ENCODE assay signal across 15 cellular contexts in the genomic region with DNA sequence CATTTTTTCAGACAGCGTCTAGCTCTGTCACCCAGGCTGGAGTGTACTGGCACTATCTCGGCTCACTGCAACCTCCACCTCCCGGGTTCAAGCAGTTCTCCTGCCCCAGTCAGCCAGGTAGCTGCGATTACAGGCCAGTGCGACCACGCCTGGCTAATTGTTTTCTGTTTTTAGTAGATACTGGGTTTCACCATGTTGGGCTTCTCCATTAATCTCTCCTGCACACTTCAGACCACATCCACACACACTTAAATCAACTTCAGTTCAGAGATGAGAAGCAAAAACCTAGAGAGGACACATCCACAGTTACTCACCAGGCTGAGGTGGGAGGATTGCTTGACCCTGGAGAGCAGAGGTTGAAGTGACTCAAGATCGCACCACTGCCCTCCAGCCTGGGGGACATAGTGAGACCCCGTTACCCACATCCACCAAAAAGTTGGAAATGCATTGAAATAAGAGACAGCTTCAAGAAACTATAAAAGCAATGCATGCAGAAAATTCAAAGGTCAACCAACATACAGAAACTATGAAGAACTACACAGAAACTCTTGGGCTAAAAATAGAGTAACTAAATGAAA. TPM values are rescaled to one million over a fixed set of nuclear protein-coding genes. Genes with fewer than 3 reads are reported as not detected.
DNase-seq lines count a peak whose midpoint lies in the region; ATAC-seq, FAIRE-seq and TF ChIP-seq lines count a peak whose summit lies in the region.
"Had no signal": no experiment of that assay in that cellular context is flagged by ENCODE, and none has a peak within 500 bp of the region (broad histone marks: within the 10 kb centered on the region; RNA-seq: fewer than 3 reads in every experiment).

No MANE protein-coding gene starts in this region.

- no peaks in the 10 kb centered on the region for H3K9me3 ChIP-seq in breast epithelium
- peaks cover 3% of the 10 kb centered on the region; the same call in 1 of the 2 replicates for H3K9me3 ChIP-seq in K562 (replicated peaks; ENCODE audit: control insufficient read depth, insufficient read depth, low read depth, low read length)
- no peaks in the 10 kb centered on the region for H3K9me3 ChIP-seq in colonic mucosa

- H3K27ac ChIP-seq in breast epithelium (no peak overlapping the region), K562 (ENCODE audit: extremely low read depth, low read depth, low read length) (peak overlapping the region; percentile 94; the same call in 2 of the 3 replicates), colonic mucosa (no peak overlapping the region)
- H3K27ac ChIP-seq: C4-2B had no signal

- intact Hi-C loops in MCF 10A (cut with micrococcal nuclease) = loop anchor here (5.0 kb wide), 1 partner anchor 40 kb away; no protein-coding TSS in a partner anchor
- intact Hi-C loops in breast epithelium (cut with DNase I; ENCODE audit: low total_unique reads) = no loop called here
- intact Hi-C loops in K562 (cut with micrococcal nuclease) = loop anchor here (10.0 kb wide), 1 partner anchor 168 kb away; a partner anchor contains a TSS
- intact Hi-C loops in colonic mucosa (cut with DNase I) = no loop called here

- peaks cover 10% of the 10 kb centered on the region for H3K36me3 Mint-ChIP-seq in MCF 10A (ENCODE audit: insufficient read depth, unreplicated experiment)
- H3K36me3 Mint-ChIP-seq in nephron (ENCODE audit: low read depth) = peaks cover 6% of the 10 kb centered on the region

- H2AFZ ChIP-seq in K562 (ENCODE audit: low read depth, low read length) = peak overlapping the region; percentile 3; the same call in 1 of the 2 replicates

- H3K27me3 ChIP-seq in breast epithelium = no peaks in the 10 kb centered on the region
- no peaks in the 10 kb centered on the region for H3K27me3 ChIP-seq in K562 (ENCODE audit: control insufficient read depth in 2 of 2, insufficient read depth in 2 of 2, low read length in 2 of 2)
- no peaks in the 10 kb centered on the region for H3K27me3 ChIP-seq in colonic mucosa

- H3K4me1 Mint-ChIP-seq in MCF 10A (ENCODE audit: insufficient read depth, unreplicated experiment) (peaks cover 25% of the 10 kb centered on the region), nephron (peaks cover 37% of the 10 kb centered on the region)

- peak overlapping the region in 1 of 2 experiments; percentile 18; a peak in 1 of 4 replicates for H3K9ac ChIP-seq in K562 (ENCODE audit: insufficient read depth in 1 of 2, low read depth in 2 of 2, low read length in 2 of 2)
- H3K9ac ChIP-seq in colonic mucosa (ENCODE audit: low read depth in 2 of 2, low read length in 2 of 2) = no peak overlapping the region

- POLR2A ChIA-PET in MCF 10A (lab: Yijun Ruan, JAX) (interaction anchor here (0.8 to 1.5 kb wide), 3 partner anchors 24 to 80 kb away, joined by 3 to 4 read pairs (median 3); no protein-coding TSS in a partner anchor), K562 (lab: Yijun Ruan, JAX) (no interaction called here)

- TF ChIP-seq CTCF in MCF 10A (IDR thresholded peaks at IDR 0.05; ENCODE audit: unreplicated experiment) (no peak), breast epithelium (IDR thresholded peaks at IDR 0.05) (no peak), K562 (IDR thresholded peaks at IDR 0.05 in 2 of 3, conservative IDR thresholded peaks at IDR 0.05 in 1 of 3; ENCODE audit: insufficient read depth in 2 of 3, low read depth in 1 of 3, low read length in 3 of 3) (no peak), nephron (IDR thresholded peaks at IDR 0.05; ENCODE audit: unreplicated experiment in 3 of 3) (no peak), colonic mucosa (IDR thresholded peaks at IDR 0.05) (no peak)

- no peak for TF ChIP-seq RAD21 in K562 (CRISPR knock-in tag; conservative IDR thresholded peaks at IDR 0.05 in 1 of 2, IDR thresholded peaks at IDR 0.05 in 1 of 2)

- peaks cover 28% of the 10 kb centered on the region for H3K79me2 ChIP-seq in K562 (ENCODE audit: control insufficient read depth, insufficient read depth, low read length)

- no peaks in the 10 kb centered on the region for H4K20me1 ChIP-seq in K562 (replicated peaks; ENCODE audit: control insufficient read depth, insufficient read depth, low read length)

- H3K4me3 Mint-ChIP-seq in MCF 10A (ENCODE audit: unreplicated experiment) = no peak overlapping the region
- H3K4me3 Mint-ChIP-seq in nephron = peak overlapping the region; percentile 68 to 73 (median 72)

- peak; percentile 55 for ATAC-seq in K562

- CTCF ChIA-PET in MCF 10A (lab: Yijun Ruan, JAX) (interaction anchor here (0.6 to 0.9 kb wide), 2 partner anchors 91 to 155 kb away, joined by 3 to 4 read pairs; no protein-coding TSS in a partner anchor), K562 (lab: Yijun Ruan, JAX; ENCODE audit: low intra/inter-chr PET ratio) (no interaction called here)

- H3K4me2 ChIP-seq in K562 (ENCODE audit: insufficient read depth, low read length) = peak overlapping the region; percentile 23

- BruUV-seq in MCF 10A (replicated peaks; lab: Mats Ljungman, UMichigan) = no TSS peak
- no TSS peak for BruUV-seq in K562 (replicated peaks; lab: Mats Ljungman, UMichigan)

- H3K9me3 Mint-ChIP-seq in MCF 10A (ENCODE audit: unreplicated experiment) (no peaks in the 10 kb centered on the region), nephron (no peaks in the 10 kb centered on the region)

- TF ChIP-seq POLR2A in breast epithelium (IDR thresholded peaks at IDR 0.05) (no peak), K562 (conservative IDR thresholded peaks at IDR 0.05) (no peak)

- WGBS in K562 (ENCODE audit: insufficient coverage, low coverage, missing lambda C conversion rate) = 1% methylated on average over 8 of the region's 8 CpGs

- peak; percentile 93 for FAIRE-seq in K562 (lab: Jason Lieb, UNC)

- H3K9me1 ChIP-seq in K562 (ENCODE audit: control insufficient read depth, insufficient read depth, low read length) = no peaks in the 10 kb centered on the region

- H3K4me3 ChIP-seq in breast epithelium (no peak overlapping the region), K562 (no peak overlapping the region), colonic mucosa (no peak overlapping the region)

- in situ Hi-C loops in K562 (cut with MboI) = no loop called here

- no peak for DNase-seq in MCF 10A (ENCODE audit: unreplicated experiment)
- no peak for DNase-seq in breast epithelium (ENCODE audit: low spot score in 2 of 2)
- DNase-seq in K562 (ENCODE audit: extremely low read depth in 1 of 4, low spot score in 3 of 4) = peak; percentile 21 to 88 (median 39)
- no peak for DNase-seq in NCI-H510A treated with DMSO at 0.1 percent for 48 hours (lab: John Stamatoyannopoulos, UW)
- no peak for DNase-seq in dedifferentiated amniotic fluid mesenchymal stem cell (ENCODE audit: extremely low spot score)
- DNase-seq in colonic mucosa = no peak
- DNase-seq: DMS79; HCEC 1CT; MV-4-11; NCI-H187 treated with DMSO at 0.1 percent for 48 hours; NK-92 treated with Interleukin-12 subunit alpha and Interleukin-12 subunit beta, amount 100 ng/mL, for 24 hours; OCI-M1; SIG-M5 had no signal

- peak overlapping the region; percentile 54 for H3K27ac Mint-ChIP-seq in MCF 10A (ENCODE audit: low read depth, unreplicated experiment)
- H3K27ac Mint-ChIP-seq in nephron = peak overlapping the region; percentile 37 to 80 (median 60)

- TF ChIP-seq EP300 in K562 (IDR thresholded peaks at IDR 0.05; ENCODE audit: low read length) = peak; percentile 46; the same call in 1 of the 2 replicates

- H3K4me1 ChIP-seq in breast epithelium = no peaks in the 10 kb centered on the region
- peaks cover 22 to 39% of the 10 kb centered on the region in 2 experiments for H3K4me1 ChIP-seq in K562 (replicated peaks in 1 of 2; ENCODE audit: control insufficient read depth in 2 of 2, insufficient read depth in 2 of 2, low read length in 2 of 2)
- H3K4me1 ChIP-seq in colonic mucosa = no peaks in the 10 kb centered on the region

- H3K27me3 Mint-ChIP-seq in MCF 10A (ENCODE audit: insufficient read depth, unreplicated experiment) (no peaks in the 10 kb centered on the region), nephron (ENCODE audit: low read depth) (no peaks in the 10 kb centered on the region)

- H3K36me3 ChIP-seq in breast epithelium (no peaks in the 10 kb centered on the region), K562 (ENCODE audit: control insufficient read depth, insufficient read depth, low read length) (no peaks in the 10 kb centered on the region), colonic mucosa (no peaks in the 10 kb centered on the region)

RNA-seq across cellular contexts. Expression of a gene that starts 42.3 kb away (rescaled TPM):
- total RNA-seq in MCF 10A (2022) (12.6 and 23.1 TPM in 2 replicates), breast epithelium (10 to 100 TPM; 11.8 to 23.0 (median 16.7) TPM), K562 (2014; rRNA removed) (8.8 and 12.7 TPM in 2 replicates), K562 (2014; rRNA removed; fragmentation: Illumina TruSeq; extraction: Trizol) (19.0 and 19.3 TPM in 2 replicates), K562 (2015; rRNA removed; fragmentation: Illumina TruSeq; extraction: Trizol) (15.2 and 18.6 TPM in 2 replicates), K562 (2021) (24.1 and 29.6 TPM in 2 replicates), colonic mucosa (10 to 100 TPM in 1 of 2 donors, 1 to 10 TPM in 1; 9.8 to 17.7 TPM)
- total RNA-seq in K562 (2011; cell fraction: chromatin; rRNA removed; ENCODE audit: low replicate concordance) = 60.0 and 88.6 TPM in 2 replicates
- total RNA-seq in K562 (2011; cell fraction: nucleolus; rRNA removed) = 33.5 and 37.6 TPM in 2 replicates
- total RNA-seq in K562 (2011; cell fraction: nucleoplasm; rRNA removed) = 52.8 and 67.6 TPM in 2 replicates
- polyA plus RNA-seq in K562 (2011; rRNA removed) (9.7 and 12.8 TPM in 2 replicates), K562 (2014; fragmentation: Illumina TruSeq; extraction: Trizol) (15.0 and 19.0 TPM in 2 replicates), K562 (2014; fragmentation: Nextera tagmentation; extraction: Ambion mirVana) (1 to 10 TPM; 3.7 to 4.3 TPM), K562 (2014; rRNA removed) (9.3 and 12.1 TPM in 2 replicates)
- 3.4 and 5.4 TPM in 2 replicates for polyA plus RNA-seq in K562 (2011; cell fraction: cytosol; rRNA removed)
- polyA plus RNA-seq in K562 (2011; cell fraction: nucleus; rRNA removed) = 12.2 and 14.2 TPM in 2 replicates
- 11.9 and 22.7 TPM in 2 replicates for polyA plus RNA-seq in K562 (2012)
- 32.7 and 36.5 TPM in 2 replicates for polyA minus RNA-seq in K562 (2011; rRNA and poly(A)+ RNA removed)
- polyA minus RNA-seq in K562 (2011; cell fraction: cytosol; rRNA and poly(A)+ RNA removed) = 13.7 and 14.7 TPM in 2 replicates
- polyA minus RNA-seq in K562 (2011; cell fraction: nucleus; rRNA and poly(A)+ RNA removed) = 11.3 and 16.3 TPM in 2 replicates

RNA-seq across cellular contexts. Expression of a gene that starts 54.4 kb away (rescaled TPM):
- total RNA-seq in MCF 10A (2022) (58.9 and 102 TPM in 2 replicates), breast epithelium (100 to 1,000 TPM in 1 of 3 donors, 10 to 100 TPM in 2; 61.0 to 120 (median 71.8) TPM), K562 (2014; rRNA removed) (35.2 and 35.3 TPM in 2 replicates), K562 (2014; rRNA removed; fragmentation: Illumina TruSeq; extraction: Trizol) (70.0 and 80.3 TPM in 2 replicates), K562 (2015; rRNA removed; fragmentation: Illumina TruSeq; extraction: Trizol) (63.2 and 67.0 TPM in 2 replicates), K562 (2021) (37.9 and 38.2 TPM in 2 replicates), colonic mucosa (10 to 100 TPM in 1 of 2 donors, 1 to 10 TPM in 1; 9.6 to 19.7 TPM)
- 132 and 250 TPM in 2 replicates for total RNA-seq in K562 (2011; cell fraction: chromatin; rRNA removed; ENCODE audit: low replicate concordance)
- 69.4 and 90.8 TPM in 2 replicates for total RNA-seq in K562 (2011; cell fraction: nucleolus; rRNA removed)
- 166 and 244 TPM in 2 replicates for total RNA-seq in K562 (2011; cell fraction: nucleoplasm; rRNA removed)
- polyA plus RNA-seq in K562 (2011; rRNA removed) (74.3 and 82.6 TPM in 2 replicates), K562 (2014; fragmentation: Illumina TruSeq; extraction: Trizol) (47.8 and 54.1 TPM in 2 replicates), K562 (2014; fragmentation: Nextera tagmentation; extraction: Ambion mirVana) (10 to 100 TPM; 18.6 to 28.2 TPM), K562 (2014; rRNA removed) (49.9 and 51.9 TPM in 2 replicates)
- 12.3 and 38.2 TPM in 2 replicates for polyA plus RNA-seq in K562 (2011; cell fraction: cytosol; rRNA removed)
- polyA plus RNA-seq in K562 (2011; cell fraction: nucleus; rRNA removed) = 129 and 148 TPM in 2 replicates
- 27.7 and 49.9 TPM in 2 replicates for polyA plus RNA-seq in K562 (2012)
- 63.7 and 81.3 TPM in 2 replicates for polyA minus RNA-seq in K562 (2011; rRNA and poly(A)+ RNA removed)
- polyA minus RNA-seq in K562 (2011; cell fraction: cytosol; rRNA and poly(A)+ RNA removed) = 19.2 and 20.6 TPM in 2 replicates
- polyA minus RNA-seq in K562 (2011; cell fraction: nucleus; rRNA and poly(A)+ RNA removed) = 43.5 and 79.2 TPM in 2 replicates

Comparison
In these comparisons a context has a peak if more than half of its experiments do, and no peak if none do; other contexts are left out.
1. intact Hi-C loops: an anchor here in MCF 10A (5.0 kb wide) and K562 (10.0 kb wide); none called in breast epithelium and colonic mucosa.
2. DNase-seq: peak in K562 (4 of 4); none in MCF 10A (single experiment), breast epithelium (0 of 2), NCI-H510A treated with DMSO at 0.1 percent for 48 hours (single experiment), dedifferentiated amniotic fluid mesenchymal stem cell (single experiment) and colonic mucosa (single experiment).